25 cellular contexts compared by ENCODE assay signal in genomic region chr1:34425785-34426184, GRCh38.
"Had no signal": no experiment of that assay in that cellular context is flagged by ENCODE, and none has a peak within 500 bp of the region (broad histone marks: within the 10 kb centered on the region; RNA-seq: fewer than 3 reads in every experiment).

No MANE protein-coding gene starts in this region.

- H3K4me1 ChIP-seq: adrenal gland, SJCRH30 had no signal

- H3K4me3 ChIP-seq: adrenal gland, SJCRH30 had no signal

- H3K27ac ChIP-seq: adrenal gland, KMS-11, RWPE1, SJCRH30, WERI-Rb-1 had no signal

- H3K4me2 ChIP-seq: KMS-11, SK-N-SH had no signal

- H3K36me3 ChIP-seq: adrenal gland, SJCRH30, WERI-Rb-1 had no signal

- H3K9ac ChIP-seq: KMS-11, SK-N-SH had no signal

- ATAC-seq: activated CD4-positive, alpha-beta T cell treated with anti-CD3 and anti-CD28 coated beads for 36 hours; activated T-cell treated with anti-CD3 and anti-CD28 coated beads, Interleukin-2, amount 50 U/mL, for 72 hours had no signal

- H3K9me3 ChIP-seq: adrenal gland, SJCRH30, SK-N-SH had no signal

- DNase-seq: activated CD4-positive, alpha-beta memory T cell treated with anti-CD3 and anti-CD28 coated beads, Interleukin-2, amount 10 ng/mL, durations not matched to agents 7 days and 5 days; activated CD4-positive, alpha-beta T cell treated with anti-CD3 and anti-CD28 coated beads for 36 hours; activated CD4-positive, alpha-beta T cell treated with anti-CD3 and anti-CD28 coated beads, Interleukin-2, amount 50 U/mL, for 1 hour; activated CD8-positive, alpha-beta memory T cell treated with anti-CD3 and anti-CD28 coated beads, Interleukin-2, amount 50 U/mL, for 4 hours; activated naive CD4-positive, alpha-beta T cell treated with anti-CD3 and anti-CD28 coated beads, Interleukin-2, amount 50 U/mL, for 16 hours; activated naive CD8-positive, alpha-beta T cell treated with anti-CD3 and anti-CD28 coated beads, Interleukin-2, amount 10 ng/mL, durations not matched to agents 7 days and 5 days; activated T-cell treated with anti-CD3 and anti-CD28 coated beads, Interleukin-2, amount 50 U/mL, for 72 hours; adrenal gland; anterior cingulate cortex; central memory CD4-positive, alpha-beta T cell; MM.1S; NCI-H1105 treated with DMSO at 0.1 percent for 48 hours; NCI-H1436 treated with DMSO at 0.1 percent for 48 hours; NCI-H187; NCI-H345; NCI-H510A; NCI-H526 treated with DMSO at 0.1 percent for 48 hours; NCI-H82; Right ventricle myocardium superior; SJCRH30; SK-N-SH; T-helper 1 cell; WERI-Rb-1 had no signal

- H3K27me3 ChIP-seq: adrenal gland had no signal
